ENCODE assay signal across 1 cellular context in the genomic region with DNA sequence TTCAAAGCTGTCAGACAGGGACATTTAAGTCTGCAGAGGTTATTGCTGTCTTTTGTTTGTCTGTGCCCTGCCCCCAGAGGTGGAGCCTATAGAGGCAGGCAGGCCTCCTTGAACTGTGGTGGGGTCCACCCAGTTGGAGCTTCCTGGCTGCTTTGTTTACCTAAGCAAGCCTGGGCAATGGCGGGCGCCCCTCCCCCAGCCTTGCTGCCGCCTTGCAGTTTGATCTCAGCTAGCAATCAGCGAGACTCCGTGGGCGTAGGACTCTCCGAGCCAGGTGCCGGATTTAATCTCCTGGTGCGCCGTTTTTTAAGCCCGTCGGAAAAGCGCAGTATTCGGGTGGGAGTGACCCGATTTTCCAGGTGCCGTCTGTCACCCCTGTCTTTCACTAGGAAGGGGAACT.
TF ChIP-seq lines count a peak whose summit lies in the region.

No MANE protein-coding gene starts in this region.

TF ChIP-seq in HepG2, 621 proteins besides CTCF, POLR2A, EP300 and RAD21 (continued from another document):
- TF ChIP-seq, protein P1, sequence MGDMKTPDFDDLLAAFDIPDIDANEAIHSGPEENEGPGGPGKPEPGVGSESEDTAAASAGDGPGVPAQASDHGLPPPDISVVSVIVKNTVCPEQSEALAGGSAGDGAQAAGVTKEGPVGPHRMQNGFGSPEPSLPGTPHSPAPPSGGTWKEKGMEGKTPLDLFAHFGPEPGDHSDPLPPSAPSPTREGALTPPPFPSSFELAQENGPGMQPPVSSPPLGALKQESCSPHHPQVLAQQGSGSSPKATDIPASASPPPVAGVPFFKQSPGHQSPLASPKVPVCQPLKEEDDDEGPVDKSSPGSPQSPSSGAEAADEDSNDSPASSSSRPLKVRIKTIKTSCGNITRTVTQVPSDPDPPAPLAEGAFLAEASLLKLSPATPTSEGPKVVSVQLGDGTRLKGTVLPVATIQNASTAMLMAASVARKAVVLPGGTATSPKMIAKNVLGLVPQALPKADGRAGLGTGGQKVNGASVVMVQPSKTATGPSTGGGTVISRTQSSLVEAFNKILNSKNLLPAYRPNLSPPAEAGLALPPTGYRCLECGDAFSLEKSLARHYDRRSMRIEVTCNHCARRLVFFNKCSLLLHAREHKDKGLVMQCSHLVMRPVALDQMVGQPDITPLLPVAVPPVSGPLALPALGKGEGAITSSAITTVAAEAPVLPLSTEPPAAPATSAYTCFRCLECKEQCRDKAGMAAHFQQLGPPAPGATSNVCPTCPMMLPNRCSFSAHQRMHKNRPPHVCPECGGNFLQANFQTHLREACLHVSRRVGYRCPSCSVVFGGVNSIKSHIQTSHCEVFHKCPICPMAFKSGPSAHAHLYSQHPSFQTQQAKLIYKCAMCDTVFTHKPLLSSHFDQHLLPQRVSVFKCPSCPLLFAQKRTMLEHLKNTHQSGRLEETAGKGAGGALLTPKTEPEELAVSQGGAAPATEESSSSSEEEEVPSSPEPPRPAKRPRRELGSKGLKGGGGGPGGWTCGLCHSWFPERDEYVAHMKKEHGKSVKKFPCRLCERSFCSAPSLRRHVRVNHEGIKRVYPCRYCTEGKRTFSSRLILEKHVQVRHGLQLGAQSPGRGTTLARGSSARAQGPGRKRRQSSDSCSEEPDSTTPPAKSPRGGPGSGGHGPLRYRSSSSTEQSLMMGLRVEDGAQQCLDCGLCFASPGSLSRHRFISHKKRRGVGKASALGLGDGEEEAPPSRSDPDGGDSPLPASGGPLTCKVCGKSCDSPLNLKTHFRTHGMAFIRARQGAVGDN (CRISPR knock-in tag; IDR thresholded peaks at IDR 0.05) = peak; percentile 37; the same call in 1 of the 2 replicates
- TF ChIP-seq, protein P2, sequence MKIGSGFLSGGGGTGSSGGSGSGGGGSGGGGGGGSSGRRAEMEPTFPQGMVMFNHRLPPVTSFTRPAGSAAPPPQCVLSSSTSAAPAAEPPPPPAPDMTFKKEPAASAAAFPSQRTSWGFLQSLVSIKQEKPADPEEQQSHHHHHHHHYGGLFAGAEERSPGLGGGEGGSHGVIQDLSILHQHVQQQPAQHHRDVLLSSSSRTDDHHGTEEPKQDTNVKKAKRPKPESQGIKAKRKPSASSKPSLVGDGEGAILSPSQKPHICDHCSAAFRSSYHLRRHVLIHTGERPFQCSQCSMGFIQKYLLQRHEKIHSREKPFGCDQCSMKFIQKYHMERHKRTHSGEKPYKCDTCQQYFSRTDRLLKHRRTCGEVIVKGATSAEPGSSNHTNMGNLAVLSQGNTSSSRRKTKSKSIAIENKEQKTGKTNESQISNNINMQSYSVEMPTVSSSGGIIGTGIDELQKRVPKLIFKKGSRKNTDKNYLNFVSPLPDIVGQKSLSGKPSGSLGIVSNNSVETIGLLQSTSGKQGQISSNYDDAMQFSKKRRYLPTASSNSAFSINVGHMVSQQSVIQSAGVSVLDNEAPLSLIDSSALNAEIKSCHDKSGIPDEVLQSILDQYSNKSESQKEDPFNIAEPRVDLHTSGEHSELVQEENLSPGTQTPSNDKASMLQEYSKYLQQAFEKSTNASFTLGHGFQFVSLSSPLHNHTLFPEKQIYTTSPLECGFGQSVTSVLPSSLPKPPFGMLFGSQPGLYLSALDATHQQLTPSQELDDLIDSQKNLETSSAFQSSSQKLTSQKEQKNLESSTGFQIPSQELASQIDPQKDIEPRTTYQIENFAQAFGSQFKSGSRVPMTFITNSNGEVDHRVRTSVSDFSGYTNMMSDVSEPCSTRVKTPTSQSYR (CRISPR knock-in tag; IDR thresholded peaks at IDR 0.05; ENCODE audit: borderline replicate concordance) = peak; percentile 78; the same call in 1 of the 2 replicates
